27 cellular contexts compared by ENCODE assay signal in the genomic region with DNA sequence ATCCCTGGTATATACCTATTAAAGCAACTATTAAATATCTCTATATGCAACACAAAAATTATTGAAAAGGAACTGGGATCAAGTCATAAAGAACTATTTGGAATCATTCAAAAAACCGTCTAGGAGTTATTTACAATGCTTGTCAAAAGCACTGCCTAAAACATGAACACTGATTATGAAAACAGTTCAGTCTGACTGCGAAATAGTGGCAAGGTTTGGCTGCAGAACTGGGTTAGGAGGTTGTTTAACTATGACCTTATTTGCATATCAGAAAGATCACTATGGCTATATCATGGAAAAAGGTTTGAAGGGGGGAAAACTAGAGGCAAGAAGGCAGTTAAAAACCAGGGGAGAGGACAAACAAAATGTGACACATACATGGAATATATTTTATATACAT. TPM values are rescaled to one million over a fixed set of nuclear protein-coding genes. Genes with fewer than 3 reads are reported as not detected.
DNase-seq lines count a peak whose midpoint lies in the region; ATAC-seq, FAIRE-seq and TF ChIP-seq lines count a peak whose summit lies in the region.
"Had no signal": no experiment of that assay in that cellular context is flagged by ENCODE, and none has a peak within 500 bp of the region (broad histone marks: within the 10 kb centered on the region; RNA-seq: fewer than 3 reads in every experiment).

No MANE protein-coding gene starts in this region.

- TF ChIP-seq CTCF in liver (IDR thresholded peaks at IDR 0.05; ENCODE audit: low read depth, low read length, missing input control) (no peak), HepG2 (CRISPR knock-in tag; IDR thresholded peaks at IDR 0.05) (no peak), endothelial cell (IDR thresholded peaks at IDR 0.05; ENCODE audit: unreplicated experiment) (no peak)

- H2AFZ ChIP-seq in HepG2 (ENCODE audit: low read length) = no peak overlapping the region
- H2AFZ ChIP-seq: GM23338 had no signal

- no peaks in the 10 kb centered on the region for H3K27me3 Mint-ChIP-seq in activated CD4-positive, alpha-beta T cell treated with anti-CD3 and anti-CD28 coated beads for 36 hours
- no peaks in the 10 kb centered on the region for H3K27me3 Mint-ChIP-seq in endothelial cell (ENCODE audit: unreplicated experiment)
- H3K27me3 Mint-ChIP-seq: B cell had no signal

- peak in 1 of 2 donors; percentile 18 for TF ChIP-seq RAD21 in liver (IDR thresholded peaks at IDR 0.05)
- no peak for TF ChIP-seq RAD21 in HepG2 (CRISPR knock-in tag; IDR thresholded peaks at IDR 0.05)

- 40% methylated on average over 2 of the region's 2 CpGs for WGBS in liver
- 87% methylated on average over 2 of the region's 2 CpGs for WGBS in HepG2 (ENCODE audit: low lambda C conversion rate)

- TF ChIP-seq EP300 in HepG2 (IDR thresholded peaks at IDR 0.05; ENCODE audit: low read depth in 2 of 2, low read length in 2 of 2) = no peak
- TF ChIP-seq EP300 in HepG2 (CRISPR knock-in tag; IDR thresholded peaks at IDR 0.05; ENCODE audit: borderline replicate concordance) = no peak

- H3K27me3 ChIP-seq in liver (ENCODE audit: control insufficient read depth in 4 of 4, insufficient read depth in 4 of 4, low read length in 3 of 4) (no peaks in the 10 kb centered on the region), HepG2 (ENCODE audit: control insufficient read depth in 1 of 2, insufficient read depth in 2 of 2, low read length in 2 of 2) (no peaks in the 10 kb centered on the region)
- H3K27me3 ChIP-seq: SJCRH30 had no signal

- no peak for DNase-seq in activated CD4-positive, alpha-beta T cell treated with anti-CD3 and anti-CD28 coated beads for 36 hours
- no peak for DNase-seq in activated CD4-positive, alpha-beta T cell treated with anti-CD3 and anti-CD28 coated beads, Interleukin-2, amount 50 U/mL, for 4 hours
- no peak for DNase-seq in HepG2 (ENCODE audit: low spot score)
- DNase-seq in endothelial cell (ENCODE audit: low spot score) = no peak
- DNase-seq in NCI-H82 (lab: John Stamatoyannopoulos, UW) = no peak
- no peak for DNase-seq in DMS 273 (lab: John Stamatoyannopoulos, UW; ENCODE audit: unreplicated experiment)
- no peak for DNase-seq in HEK293T (ENCODE audit: extremely low spot score)
- DNase-seq: HCEC 1CT, Karpas-422, MV-4-11, NCI-H1105, NCI-H1436 treated with DMSO at 0.1 percent for 48 hours, NCI-H187 treated with DMSO at 0.1 percent for 48 hours, NCI-H2171 treated with DMSO at 0.1 percent for 48 hours, NCI-H345, NCI-H510A treated with DMSO at 0.1 percent for 48 hours, NCI-H748 treated with DMSO at 0.1 percent for 48 hours, PC-3, SJCRH30 had no signal

- H3K4me3 ChIP-seq in liver (ENCODE audit: low read depth in 1 of 3, low read length in 3 of 3) (no peak overlapping the region), HepG2 (replicated peaks in 1 of 3; ENCODE audit: insufficient read depth in 1 of 3, low read depth in 2 of 3, low read length in 3 of 3) (no peak overlapping the region)
- H3K4me3 ChIP-seq: GM23338, SJCRH30 had no signal

- H3K4me2 ChIP-seq in HepG2 (ENCODE audit: low read depth, low read length) = no peak overlapping the region
- H3K4me2 ChIP-seq: GM23338 had no signal

- no peak for TF ChIP-seq POLR2A in HepG2 (IDR thresholded peaks at IDR 0.05; ENCODE audit: insufficient read depth in 1 of 2, low read depth in 2 of 2, low read length in 2 of 2)

- H3K4me3 Mint-ChIP-seq in activated CD4-positive, alpha-beta T cell treated with anti-CD3 and anti-CD28 coated beads for 36 hours = no peak overlapping the region
- H3K4me3 Mint-ChIP-seq in endothelial cell (ENCODE audit: unreplicated experiment) = peak overlapping the region; percentile 21
- H3K4me3 Mint-ChIP-seq: B cell, GM23338 had no signal

- H3K4me1 ChIP-seq in liver (ENCODE audit: control insufficient read depth in 4 of 4, insufficient read depth in 4 of 4, low read length in 3 of 4) (peaks cover 13 to 66% (median 57%) of the 10 kb centered on the region in 4 donors), HepG2 (ENCODE audit: insufficient read depth, low read length) (peaks cover 79% of the 10 kb centered on the region)
- H3K4me1 ChIP-seq: SJCRH30 had no signal

- CTCF ChIA-PET in activated CD4-positive, alpha-beta T cell treated with anti-CD3 and anti-CD28 coated beads for 36 hours (lab: Charles Lee) = interaction anchor here (1.2 kb wide), 1 partner anchor 14 kb away, joined by 3 read pairs; no protein-coding TSS in a partner anchor
- CTCF ChIA-PET in HepG2 (lab: Yijun Ruan, JAX; ENCODE audit: low intra/inter-chr PET ratio, low total read pairs) (no interaction called here), HEK293T (lab: Yijun Ruan, JAX) (no interaction called here)

- H3K9me3 ChIP-seq in liver (ENCODE audit: control insufficient read depth in 4 of 4, low read length in 3 of 4) = no peaks in the 10 kb centered on the region
- no peaks in the 10 kb centered on the region for H3K9me3 ChIP-seq in HepG2 (ENCODE audit: low read length)
- H3K9me3 ChIP-seq: SJCRH30 had no signal

- no peak for FAIRE-seq in HepG2 (lab: Jason Lieb, UNC)
- FAIRE-seq: G401.6 had no signal

- POLR2A ChIA-PET in activated CD4-positive, alpha-beta T cell treated with anti-CD3 and anti-CD28 coated beads for 36 hours (lab: Charles Lee) = no interaction called here
- POLR2A ChIA-PET in HepG2 (lab: Yijun Ruan, JAX) (interaction anchor here (3.4 kb wide), 1 partner anchor 12 kb away, joined by 49 read pairs; the partner anchor contains the start of gene FBXW2), HEK293T (lab: Yijun Ruan, JAX) (no interaction called here)

- peaks cover 34% of the 10 kb centered on the region for H3K4me1 Mint-ChIP-seq in activated CD4-positive, alpha-beta T cell treated with anti-CD3 and anti-CD28 coated beads for 36 hours
- H3K4me1 Mint-ChIP-seq in endothelial cell (ENCODE audit: unreplicated experiment) = no peaks in the 10 kb centered on the region
- H3K4me1 Mint-ChIP-seq: GM23338 had no signal

- H3K79me2 ChIP-seq in HepG2 (ENCODE audit: insufficient read depth, low read length) = peaks cover 45% of the 10 kb centered on the region

- H4K20me1 ChIP-seq in HepG2 (ENCODE audit: insufficient read depth, low read length) = no peaks in the 10 kb centered on the region

- in situ Hi-C loops in HepG2 (cut with HindIII; ENCODE audit: extremely low pct_ligation_motif_present, low pct_unique_long_range_greater_than_20kb) = no loop called here

- intact Hi-C loops in activated CD4-positive, alpha-beta T cell treated with anti-CD3 and anti-CD28 coated beads for 36 hours (cut with DNase I, micrococcal nuclease) = no loop called here
- intact Hi-C loops in HepG2 (cut with micrococcal nuclease; ENCODE audit: unreplicated experiment) = no loop called here

- peak overlapping the region; percentile 76 to 77 for H3K27ac ChIP-seq in liver (ENCODE audit: low read depth in 1 of 2, low read length in 2 of 2)
- no peak overlapping the region for H3K27ac ChIP-seq in HepG2 (ENCODE audit: extremely low read length, insufficient read depth, low read length)
- H3K27ac ChIP-seq: 22Rv1, C4-2B, SJCRH30 had no signal

- peaks cover 60% of the 10 kb centered on the region for H3K36me3 Mint-ChIP-seq in activated CD4-positive, alpha-beta T cell treated with anti-CD3 and anti-CD28 coated beads for 36 hours (ENCODE audit: low read depth)
- peaks cover 25% of the 10 kb centered on the region for H3K36me3 Mint-ChIP-seq in endothelial cell (ENCODE audit: low read depth, unreplicated experiment)

- H3K27ac Mint-ChIP-seq in activated CD4-positive, alpha-beta T cell treated with anti-CD3 and anti-CD28 coated beads for 36 hours = peak overlapping the region; percentile 15
- no peak overlapping the region for H3K27ac Mint-ChIP-seq in endothelial cell (ENCODE audit: unreplicated experiment)
- H3K27ac Mint-ChIP-seq: B cell, GM23338 had no signal

- peak overlapping the region in 1 of 2 donors; percentile 49 for H3K9ac ChIP-seq in liver (ENCODE audit: low read depth in 1 of 2, low read length in 2 of 2)
- H3K9ac ChIP-seq in HepG2 (ENCODE audit: insufficient read depth, low read depth, low read length) = no peak overlapping the region

- no TSS peak for BruUV-seq in HepG2 (replicated peaks; lab: Mats Ljungman, UMichigan)

- no peak for ATAC-seq in activated CD4-positive, alpha-beta T cell treated with anti-CD3 and anti-CD28 coated beads for 36 hours
- no peak for ATAC-seq in HepG2
- ATAC-seq: GM23338, PC-3, Right ventricle myocardium inferior, SK-N-SH treated with all-trans-retinoic acid at 6 μM for 48 hours had no signal

- no peaks in the 10 kb centered on the region for H3K9me3 Mint-ChIP-seq in activated CD4-positive, alpha-beta T cell treated with anti-CD3 and anti-CD28 coated beads for 36 hours (ENCODE audit: low read depth)
- no peaks in the 10 kb centered on the region for H3K9me3 Mint-ChIP-seq in endothelial cell (ENCODE audit: unreplicated experiment)
- H3K9me3 Mint-ChIP-seq: GM23338 had no signal

- H3K36me3 ChIP-seq in liver (ENCODE audit: control insufficient read depth in 4 of 4, insufficient read depth in 3 of 4, low read depth in 1 of 4, low read length in 3 of 4) (peaks cover 0 to 15% (median 8%) of the 10 kb centered on the region in 4 donors), HepG2 (replicated peaks in 1 of 2; ENCODE audit: control insufficient read depth in 1 of 2, insufficient read depth in 2 of 2, low read length in 2 of 2) (peaks cover 7 to 31% of the 10 kb centered on the region in 2 experiments)

RNA-seq across cellular contexts. Expression of gene FBXW2, which starts 12.0 kb away (rescaled TPM):
- 10 to 100 TPM; 53.0 to 68.1 TPM for total RNA-seq in activated CD4-positive, alpha-beta T cell treated with anti-CD3 and anti-CD28 coated beads for 36 hours
- total RNA-seq in liver = 10 to 100 TPM; 28.2 to 40.9 TPM
- 10 to 100 TPM in 1 of 2 donors, 1 to 10 TPM in 1; 7.0 to 16.7 TPM for polyA plus RNA-seq in liver
- total RNA-seq in HepG2 (2016; rRNA removed; fragmentation: Illumina TruSeq; extraction: Trizol) = 43.1 and 55.2 TPM in 2 replicates
- total RNA-seq in HepG2 (2016; cell fraction: cytosol; rRNA removed; fragmentation: Illumina TruSeq; extraction: Trizol; ENCODE audit: low read depth) = 13.6 and 16.4 TPM in 2 replicates
- total RNA-seq in HepG2 (2016; cell fraction: insoluble cytoplasmic fraction; rRNA removed; fragmentation: Illumina TruSeq; extraction: Trizol) = 46.9 and 47.7 TPM in 2 replicates
- total RNA-seq in HepG2 (2016; cell fraction: membrane; rRNA removed; fragmentation: Illumina TruSeq; extraction: Trizol) = 41.5 and 42.1 TPM in 2 replicates
- total RNA-seq in HepG2 (2016; cell fraction: nucleus; rRNA removed; fragmentation: Illumina TruSeq; extraction: Trizol) = 48.1 and 51.0 TPM in 2 replicates
- polyA plus RNA-seq in HepG2 (2011; rRNA removed) = 30.9 and 35.4 TPM in 2 replicates
- polyA plus RNA-seq in HepG2 (2011; cell fraction: cytosol; rRNA removed) = 23.4 and 28.9 TPM in 2 replicates
- polyA plus RNA-seq in HepG2 (2011; cell fraction: nucleus; rRNA removed) = 30.6 and 35.1 TPM in 2 replicates
- 20.7 and 22.2 TPM in 2 replicates for polyA plus RNA-seq in HepG2 (2012)
- polyA plus RNA-seq in HepG2 (2016; cell fraction: cytosol; fragmentation: Illumina TruSeq; extraction: Trizol; ENCODE audit: low read depth) = 17.7 and 25.1 TPM in 2 replicates
- polyA plus RNA-seq in HepG2 (2016; cell fraction: insoluble cytoplasmic fraction; fragmentation: Illumina TruSeq; extraction: Trizol; ENCODE audit: low read depth) = 47.5 and 52.1 TPM in 2 replicates
- polyA plus RNA-seq in HepG2 (2016; cell fraction: membrane; fragmentation: Illumina TruSeq; extraction: Trizol; ENCODE audit: low read depth) = 40.6 and 40.8 TPM in 2 replicates
- 68.4 and 72.5 TPM in 2 replicates for polyA plus RNA-seq in HepG2 (2016; cell fraction: nucleus; fragmentation: Illumina TruSeq; extraction: Trizol; ENCODE audit: insufficient read depth, low read depth)
- polyA minus RNA-seq in HepG2 (2011; rRNA and poly(A)+ RNA removed; ENCODE audit: low replicate concordance) = 26.3 and 75.5 TPM in 2 replicates
- 16.9 and 17.3 TPM in 2 replicates for polyA minus RNA-seq in HepG2 (2011; cell fraction: cytosol; rRNA and poly(A)+ RNA removed)
- polyA minus RNA-seq in HepG2 (2011; cell fraction: nucleus; rRNA and poly(A)+ RNA removed) = 62.8 and 65.0 TPM in 2 replicates
- 58.4 TPM for total RNA-seq in endothelial cell (ENCODE audit: unreplicated experiment)
